Comparison of ENCODE assay signal across 33 cellular contexts in the genomic region with DNA sequence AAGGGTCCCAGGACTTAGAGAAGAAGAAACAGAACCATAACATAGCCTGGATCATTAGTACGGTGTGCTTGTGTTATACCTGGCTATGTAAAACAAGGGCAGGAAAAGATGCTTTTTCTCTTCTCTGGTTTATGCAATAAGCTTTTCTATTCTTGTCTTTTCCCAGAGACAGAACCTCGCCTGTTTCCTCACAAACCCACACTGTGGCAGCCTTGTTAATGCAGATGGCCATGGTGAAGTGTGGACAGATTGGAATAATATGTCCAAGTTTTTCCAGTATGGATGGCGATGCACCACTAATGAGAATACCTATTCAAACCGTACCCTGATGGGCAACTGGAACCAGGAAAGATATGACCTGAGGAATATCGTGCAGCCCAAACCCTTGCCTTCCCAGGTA. TPM values are rescaled to one million over a fixed set of nuclear protein-coding genes. Genes with fewer than 3 reads are reported as not detected.
"Had no signal": no experiment of that assay in that cellular context is flagged by ENCODE, and none has a peak within 500 bp of the region (broad histone marks: within the 10 kb centered on the region; RNA-seq: fewer than 3 reads in every experiment).

No MANE protein-coding gene starts in this region.

- ATAC-seq: activated CD4-positive, alpha-beta T cell treated with anti-CD3 and anti-CD28 coated beads for 36 hours; activated CD8-positive, alpha-beta memory T cell treated with anti-CD3 and anti-CD28 coated beads, Interleukin-2, amount 10 ng/mL, durations not matched to agents 7 days and 5 days; activated CD8-positive, alpha-beta T cell treated with anti-CD3 and anti-CD28 coated beads, Interleukin-2, amount 10 ng/mL, durations not matched to agents 7 days and 5 days; activated naive CD4-positive, alpha-beta T cell treated with anti-CD3 and anti-CD28 coated beads, Interleukin-2, amount 50 U/mL, for 72 hours; esophagus mucosa; heart left ventricle had no signal

- H3K27ac ChIP-seq: ascending aorta, heart left ventricle had no signal

- FAIRE-seq: bronchial epithelial cell, colon, endometrium, frontal cortex had no signal

- H3K4me3 ChIP-seq: ascending aorta, heart left ventricle had no signal

- H3K27me3 ChIP-seq: ascending aorta, heart left ventricle had no signal

- H3K36me3 ChIP-seq: ascending aorta had no signal

- H3K9me3 ChIP-seq: ascending aorta, heart left ventricle had no signal

- DNase-seq: activated CD4-positive, alpha-beta memory T cell treated with anti-CD3 and anti-CD28 coated beads for 36 hours; activated CD4-positive, alpha-beta T cell treated with anti-CD3 and anti-CD28 coated beads for 36 hours; activated CD4-positive, alpha-beta T cell treated with anti-CD3 and anti-CD28 coated beads, Interleukin-2, amount 10 ng/mL, durations not matched to agents 24 days and 14 days; activated CD4-positive, CD25-positive, alpha-beta regulatory T cell; activated CD4-positive, CD25-positive, alpha-beta regulatory T cell treated with anti-CD3 and anti-CD28 coated beads, Interleukin-2, amount 50 U/mL, for 72 hours; activated CD8-positive, alpha-beta memory T cell treated with anti-CD3 and anti-CD28 coated beads, Interleukin-2, amount 10 ng/mL, durations not matched to agents 7 days and 5 days; activated CD8-positive, alpha-beta memory T cell treated with anti-CD3 and anti-CD28 coated beads, Interleukin-2, amount 50 U/mL, for 4 hours; activated CD8-positive, alpha-beta T cell treated with anti-CD3 and anti-CD28 coated beads, Interleukin-2, amount 10 ng/mL, durations not matched to agents 7 days and 5 days; activated gamma-delta T cell; activated naive CD4-positive, alpha-beta T cell; activated naive CD4-positive, alpha-beta T cell treated with anti-CD3 and anti-CD28 coated beads, Interleukin-2, amount 10 ng/mL, durations not matched to agents 7 days and 5 days; activated naive CD8-positive, alpha-beta T cell treated with anti-CD3 and anti-CD28 coated beads, Interleukin-2, amount 10 ng/mL, durations not matched to agents 7 days and 5 days; activated T-cell treated with anti-CD3 and anti-CD28 coated beads, Interleukin-2, amount 50 U/mL, for 1 hour; activated T-cell treated with anti-CD3 and anti-CD28 coated beads, Interleukin-2, amount 50 U/mL, for 48 hours; cortex of kidney; dermis blood vessel endothelial cell; effector CD8-positive, alpha-beta T cell; foreskin fibroblast; glutamatergic neuron; heart left ventricle; T-helper 2 cell had no signal

RNA-seq across cellular contexts. Expression of a gene that starts 2.9 kb away (rescaled TPM):
- total RNA-seq: ascending aorta had no signal

RNA-seq across cellular contexts. Expression of a gene that starts 29.4 kb away (rescaled TPM):
- total RNA-seq: activated CD4-positive, alpha-beta memory T cell treated with anti-CD3 and anti-CD28 coated beads for 36 hours; activated CD4-positive, alpha-beta T cell treated with anti-CD3 and anti-CD28 coated beads for 36 hours; activated CD4-positive, alpha-beta T cell treated with anti-CD3 and anti-CD28 coated beads, Interleukin-2, amount 10 ng/mL, durations not matched to agents 24 days and 14 days; activated CD8-positive, alpha-beta memory T cell treated with anti-CD3 and anti-CD28 coated beads for 36 hours; activated CD8-positive, alpha-beta memory T cell treated with anti-CD3 and anti-CD28 coated beads, Interleukin-2, amount 10 ng/mL, durations not matched to agents 7 days and 5 days; activated CD8-positive, alpha-beta T cell treated with anti-CD3 and anti-CD28 coated beads, Interleukin-2, amount 10 ng/mL, durations not matched to agents 7 days and 5 days; activated naive CD4-positive, alpha-beta T cell treated with anti-CD3 and anti-CD28 coated beads, Interleukin-2, amount 50 U/mL, for 72 hours; activated naive CD8-positive, alpha-beta T cell treated with anti-CD3 and anti-CD28 coated beads, Interleukin-2, amount 10 ng/mL, durations not matched to agents 7 days and 5 days; activated T-helper 1 cell treated with anti-CD3 and anti-CD28 coated beads, Interleukin-12 subunit alpha, Interleukin-12 subunit beta, Interleukin-2, Interleukin-4 antibody, amounts not matched to agents 30 ng/mL and 10 ng/mL and 1 ng/mL, durations not matched to agents 14 hours and 24 hours and 36 hours; activated T-helper 2 cell treated with anti-CD3 and anti-CD28 coated beads, Interferon-gamma antibody, Interleukin-2, Interleukin-4, amounts not matched to agents 10 μg/mL and 5 μg/mL and 100 μg/mL, durations not matched to agents 14 hours and 24 hours and 36 hours; bronchial epithelial cell had no signal

RNA-seq across cellular contexts. Expression of a gene that starts 30.3 kb away (rescaled TPM):
- total RNA-seq: activated CD4-positive, alpha-beta memory T cell treated with anti-CD3 and anti-CD28 coated beads for 36 hours; activated CD4-positive, alpha-beta T cell treated with anti-CD3 and anti-CD28 coated beads for 36 hours; activated CD4-positive, alpha-beta T cell treated with anti-CD3 and anti-CD28 coated beads, Interleukin-2, amount 10 ng/mL, durations not matched to agents 24 days and 14 days; activated CD8-positive, alpha-beta memory T cell treated with anti-CD3 and anti-CD28 coated beads for 36 hours; activated CD8-positive, alpha-beta memory T cell treated with anti-CD3 and anti-CD28 coated beads, Interleukin-2, amount 10 ng/mL, durations not matched to agents 7 days and 5 days; activated CD8-positive, alpha-beta T cell treated with anti-CD3 and anti-CD28 coated beads, Interleukin-2, amount 10 ng/mL, durations not matched to agents 7 days and 5 days; activated naive CD4-positive, alpha-beta T cell treated with anti-CD3 and anti-CD28 coated beads, Interleukin-2, amount 50 U/mL, for 72 hours; activated T-helper 1 cell treated with anti-CD3 and anti-CD28 coated beads, Interleukin-12 subunit alpha, Interleukin-12 subunit beta, Interleukin-2, Interleukin-4 antibody, amounts not matched to agents 30 ng/mL and 10 ng/mL and 1 ng/mL, durations not matched to agents 14 hours and 24 hours and 36 hours; activated T-helper 2 cell treated with anti-CD3 and anti-CD28 coated beads, Interferon-gamma antibody, Interleukin-2, Interleukin-4, amounts not matched to agents 10 μg/mL and 5 μg/mL and 100 μg/mL, durations not matched to agents 14 hours and 24 hours and 36 hours; ascending aorta; bronchial epithelial cell; dermis blood vessel endothelial cell; epithelial cell of proximal tubule; T-helper 1 cell treated with Interleukin-12 subunit alpha and Interleukin-12 subunit beta and Interleukin-4 antibody, amounts not matched to agents 30 ng/mL and 1 ng/mL, for 36 hours had no signal
